In genomic region chr2:43209204-43209717, GRCh38 we compare ENCODE assay signal across 18 cellular contexts. TPM values are rescaled to one million over a fixed set of nuclear protein-coding genes. Genes with fewer than 3 reads are reported as not detected.
A peak's percentile ranks its signal among the peaks of the same experiment; 100 is the strongest.
DNase-seq lines count a peak whose midpoint lies in the region; ATAC-seq and TF ChIP-seq lines count a peak whose summit lies in the region.
"Had no signal": no experiment of that assay in that cellular context is flagged by ENCODE, and none has a peak within 500 bp of the region (broad histone marks: within the 10 kb centered on the region; RNA-seq: fewer than 3 reads in every experiment).

No MANE protein-coding gene starts in this region.

- WGBS in mesendoderm (ENCODE audit: extremely low coverage, insufficient coverage, low lambda C conversion rate), result no CpG with 5 or more reads among the region's 5 CpGs
- WGBS in endodermal cell (ENCODE audit: insufficient coverage in 1 of 2, insufficient read length in 1 of 2), 2 experiments, result 94 to 97% methylated on average over 3 to 5 of the region's 5 CpGs

- no peaks in the 10 kb centered on the region for H3K79me2 ChIP-seq in mesendoderm (ENCODE audit: control insufficient read depth, insufficient read depth, low read length)

- H3K4me3 ChIP-seq in BLaER1 (no peak overlapping the region), HL-60 (replicated peaks; ENCODE audit: insufficient read depth, low read length) (no peak overlapping the region), mesendoderm (ENCODE audit: low read length) (no peak overlapping the region), endodermal cell (ENCODE audit: low read length) (no peak overlapping the region)

- no peaks in the 10 kb centered on the region for H3K9me3 Mint-ChIP-seq in effector memory CD8-positive, alpha-beta T cell
- no peaks in the 10 kb centered on the region for H3K9me3 Mint-ChIP-seq in endodermal cell
- H3K9me3 Mint-ChIP-seq: CD8-positive, alpha-beta memory T cell had no signal

- H3K79me1 ChIP-seq in mesendoderm (ENCODE audit: low read length), result no peaks in the 10 kb centered on the region

- DNase-seq in HL-60 (ENCODE audit: low read depth in 1 of 2, low spot score in 1 of 2) (no peak), mesendoderm (no peak), endodermal cell (no peak), DMS153 treated with DMSO at 0.1 percent for 48 hours (lab: John Stamatoyannopoulos, UW; ENCODE audit: unreplicated experiment) (no peak), posterior vena cava (ENCODE audit: low spot score) (no peak)
- DNase-seq in effector memory CD8-positive, alpha-beta T cell, result no peak
- no peak for DNase-seq in activated CD4-positive, CD25-positive, alpha-beta regulatory T cell (lab: John Stamatoyannopoulos, UW)
- DNase-seq: CD8-positive, alpha-beta memory T cell; IMR-90; Kasumi-1; MM.1S; NCI-H1092 treated with DMSO at 0.1 percent for 48 hours; NCI-H2081; NK-92 treated with Interleukin-12 subunit alpha and Interleukin-12 subunit beta, amount 100 ng/mL, for 24 hours; SHP77; SK-N-SH had no signal

- H3K4me1 ChIP-seq in BLaER1 (peaks cover 100% of the 10 kb centered on the region), mesendoderm (ENCODE audit: control insufficient read depth, low read depth, low read length) (no peaks in the 10 kb centered on the region), endodermal cell (ENCODE audit: control insufficient read depth, insufficient read depth, low read length) (no peaks in the 10 kb centered on the region)

- H3K23ac ChIP-seq in mesendoderm (ENCODE audit: low read length), result no peak overlapping the region

- H3K4me1 Mint-ChIP-seq in effector memory CD8-positive, alpha-beta T cell (ENCODE audit: low read depth in 2 of 2), result peaks cover 30 to 31% of the 10 kb centered on the region in 2 donors
- H3K4me1 Mint-ChIP-seq in endodermal cell, result peaks cover 11% of the 10 kb centered on the region

- H2BK120ac ChIP-seq in mesendoderm (ENCODE audit: low read depth, low read length), result no peak overlapping the region

- H3K18ac ChIP-seq in mesendoderm (ENCODE audit: low read length), result no peak overlapping the region

- no peaks in the 10 kb centered on the region for H3K27me3 Mint-ChIP-seq in effector memory CD8-positive, alpha-beta T cell
- H3K27me3 Mint-ChIP-seq in endodermal cell (ENCODE audit: insufficient read depth), result no peaks in the 10 kb centered on the region
- H3K27me3 Mint-ChIP-seq: B cell; CD8-positive, alpha-beta memory T cell had no signal

- TF ChIP-seq CTCF in HL-60 (IDR thresholded peaks at IDR 0.05; ENCODE audit: insufficient read depth, low read length) (no peak), endodermal cell (conservative IDR thresholded peaks at IDR 0.05) (no peak)

- H4K8ac ChIP-seq in mesendoderm (ENCODE audit: low read depth, low read length), result peak overlapping the region; percentile 44

- H3K36me3 Mint-ChIP-seq in effector memory CD8-positive, alpha-beta T cell (ENCODE audit: insufficient read depth), result peaks cover 7% of the 10 kb centered on the region
- H3K36me3 Mint-ChIP-seq in endodermal cell (ENCODE audit: low read depth), result no peaks in the 10 kb centered on the region

- no peak overlapping the region for H3K4me3 Mint-ChIP-seq in effector memory CD8-positive, alpha-beta T cell
- no peak overlapping the region for H3K4me3 Mint-ChIP-seq in endodermal cell
- H3K4me3 Mint-ChIP-seq: B cell; CD8-positive, alpha-beta memory T cell had no signal

- H3K4ac ChIP-seq in mesendoderm (ENCODE audit: low read depth, low read length), result no peak overlapping the region

- no peak overlapping the region for H3K56ac ChIP-seq in mesendoderm (ENCODE audit: low read length)

- peak overlapping the region; percentile 71 for H3K27ac Mint-ChIP-seq in effector memory CD8-positive, alpha-beta T cell
- H3K27ac Mint-ChIP-seq in endodermal cell, result no peak overlapping the region

- H3K9me3 ChIP-seq in BLaER1 (no peaks in the 10 kb centered on the region), endodermal cell (ENCODE audit: control insufficient read depth, low read length) (no peaks in the 10 kb centered on the region)
- H3K9me3 ChIP-seq: SK-N-SH had no signal

- H3K9ac ChIP-seq in BLaER1, result no peak overlapping the region
- no peak overlapping the region for H3K9ac ChIP-seq in mesendoderm (ENCODE audit: low read length)
- H3K9ac ChIP-seq in endodermal cell (ENCODE audit: extremely low read depth, low read length, poor library complexity, severe bottlenecking), result no peak overlapping the region
- H3K9ac ChIP-seq: SK-N-SH had no signal

- H3K4me2 ChIP-seq in BLaER1 (peak overlapping the region; percentile 89), mesendoderm (ENCODE audit: low read length) (no peak overlapping the region)
- H3K4me2 ChIP-seq: SK-N-SH had no signal

- no peaks in the 10 kb centered on the region for H4K20me1 ChIP-seq in BLaER1

- H3K27ac ChIP-seq in BLaER1 (0 out of 2 replicates have a peak overlapping the region, but pooled peaks have one; percentile 80), HL-60 (replicated peaks) (peak overlapping the region; percentile 91), mesendoderm (ENCODE audit: low read depth, low read length) (no peak overlapping the region), endodermal cell (ENCODE audit: low read depth, low read length) (no peak overlapping the region)

- no peak overlapping the region for H2BK5ac ChIP-seq in mesendoderm (ENCODE audit: low read length)

- no peaks in the 10 kb centered on the region for H3K27me3 ChIP-seq in BLaER1
- no peaks in the 10 kb centered on the region for H3K27me3 ChIP-seq in HL-60 (ENCODE audit: insufficient read depth, poor library complexity, severe bottlenecking)
- no peaks in the 10 kb centered on the region for H3K27me3 ChIP-seq in mesendoderm (ENCODE audit: insufficient read depth, low read length, poor library complexity)
- no peaks in the 10 kb centered on the region for H3K27me3 ChIP-seq in endodermal cell (ENCODE audit: control insufficient read depth, insufficient read depth, low read length, poor library complexity, severe bottlenecking)

- no peak for ATAC-seq in effector memory CD8-positive, alpha-beta T cell (replicated peaks)

- no peaks in the 10 kb centered on the region for H3K36me3 ChIP-seq in BLaER1
- H3K36me3 ChIP-seq in mesendoderm (ENCODE audit: control insufficient read depth, insufficient read depth, low read length), result no peaks in the 10 kb centered on the region
- H3K36me3 ChIP-seq in endodermal cell (ENCODE audit: control insufficient read depth, insufficient read depth, low read length), result no peaks in the 10 kb centered on the region

- no peak overlapping the region for H2BK15ac ChIP-seq in mesendoderm (replicated peaks; ENCODE audit: low read depth)

- H4K5ac ChIP-seq in mesendoderm (ENCODE audit: low read length), result no peak overlapping the region

- H2AK5ac ChIP-seq in mesendoderm (ENCODE audit: low read length), result no peak overlapping the region

- intact Hi-C loops in posterior vena cava (cut with DNase I), result no loop called here

RNA-seq across cellular contexts. Expression of gene ZFP36L2, which starts 17.1 kb away (rescaled TPM):
- polyA plus RNA-seq in mesendoderm (2013, experiment 1 of 2), result 71.1 TPM
- 70.6 TPM for polyA plus RNA-seq in mesendoderm (2013, experiment 2 of 2)
- total RNA-seq in endodermal cell (100 to 1,000 TPM in 1 of 2 donors, 10 to 100 TPM in 1; 77.1 to 114 TPM), posterior vena cava (100 to 1,000 TPM; 123 to 148 TPM)
- 59.2 TPM for polyA plus RNA-seq in endodermal cell (2013, experiment 1 of 2)
- 48.7 TPM for polyA plus RNA-seq in endodermal cell (2013, experiment 2 of 2)

Comparison
In these comparisons a context has a peak if more than half of its experiments do, and no peak if none do; other contexts are left out.
1. H3K27ac ChIP-seq: peak in BLaER1 (single experiment) and HL-60 (single experiment); none in mesendoderm (single experiment) and endodermal cell (single experiment).